24 cellular contexts compared by ENCODE assay signal in the genomic region with DNA sequence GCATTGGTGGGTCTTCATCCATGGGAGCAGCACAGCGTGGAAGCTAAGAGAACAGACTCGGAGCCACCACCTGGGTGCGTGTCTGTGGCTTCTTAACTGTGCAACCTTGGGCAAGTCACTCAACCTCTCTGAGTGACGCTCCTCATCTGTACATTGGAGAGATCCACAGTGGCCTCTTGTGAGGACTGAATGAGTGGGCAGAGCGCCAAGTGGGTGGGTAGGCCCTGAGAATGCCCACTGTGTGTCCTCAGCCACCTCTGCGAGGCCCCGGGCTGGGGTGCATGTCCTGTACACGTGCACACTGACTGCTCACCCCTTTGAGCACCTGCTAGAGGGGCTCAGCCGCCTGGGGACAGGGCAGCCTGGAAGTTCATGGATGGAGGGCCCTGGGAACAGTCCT.
"Had no signal": no experiment of that assay in that cellular context is flagged by ENCODE, and none has a peak within 500 bp of the region (broad histone marks: within the 10 kb centered on the region; RNA-seq: fewer than 3 reads in every experiment).

No MANE protein-coding gene starts in this region.

- H3K4me1 ChIP-seq: adrenal gland, Peyer's patch, SJCRH30 had no signal

- H3K36me3 Mint-ChIP-seq: activated naive CD8-positive, alpha-beta T cell treated with anti-CD3 and anti-CD28 coated beads, Interleukin-2, amount 10 ng/mL, durations not matched to agents 7 days and 5 days had no signal

- H3K4me3 ChIP-seq: adrenal gland, Peyer's patch, SJCRH30 had no signal

- H3K9me3 Mint-ChIP-seq: activated naive CD8-positive, alpha-beta T cell treated with anti-CD3 and anti-CD28 coated beads, Interleukin-2, amount 10 ng/mL, durations not matched to agents 7 days and 5 days had no signal

- H3K9me2 ChIP-seq: SK-N-SH had no signal

- H3K9me3 ChIP-seq: adrenal gland, Peyer's patch, SK-N-SH had no signal

- H3K4me3 Mint-ChIP-seq: activated CD4-positive, alpha-beta T cell treated with anti-CD3 and anti-CD28 coated beads for 36 hours; activated CD8-positive, alpha-beta T cell treated with anti-CD3 and anti-CD28 coated beads for 36 hours; activated naive CD8-positive, alpha-beta T cell treated with anti-CD3 and anti-CD28 coated beads, Interleukin-2, amount 10 ng/mL, durations not matched to agents 7 days and 5 days had no signal

- DNase-seq: activated CD4-positive, alpha-beta T cell treated with anti-CD3 and anti-CD28 coated beads for 36 hours; activated CD4-positive, CD25-positive, alpha-beta regulatory T cell; activated CD8-positive, alpha-beta memory T cell treated with anti-CD3 and anti-CD28 coated beads, Interleukin-2, amount 50 U/mL, for 4 hours; activated CD8-positive, alpha-beta T cell treated with anti-CD3 and anti-CD28 coated beads for 36 hours; activated naive CD4-positive, alpha-beta T cell treated with anti-CD3 and anti-CD28 coated beads, Interleukin-2, amount 50 U/mL, for 16 hours; activated naive CD8-positive, alpha-beta T cell treated with anti-CD3 and anti-CD28 coated beads, Interleukin-2, amount 10 ng/mL, durations not matched to agents 7 days and 5 days; adrenal gland; anterior cingulate cortex; IMR-90; Kasumi-1; KBM-7; NCI-H1048; NCI-H187 treated with DMSO at 0.1 percent for 48 hours; NCI-H2081 treated with DMSO at 0.1 percent for 48 hours; NCI-H446; NCI-H524; NCI-H82; Right ventricle myocardium superior; SK-N-SH; T-helper 1 cell had no signal

- ATAC-seq: activated CD4-positive, alpha-beta T cell treated with anti-CD3 and anti-CD28 coated beads for 36 hours; activated CD8-positive, alpha-beta T cell treated with anti-CD3 and anti-CD28 coated beads for 36 hours had no signal

- H3K27me3 Mint-ChIP-seq: activated CD4-positive, alpha-beta T cell treated with anti-CD3 and anti-CD28 coated beads for 36 hours had no signal

- H3K27ac ChIP-seq: adrenal gland, Peyer's patch, RWPE1, SJCRH30, VCaP had no signal

- H3K4me1 Mint-ChIP-seq: activated CD4-positive, alpha-beta T cell treated with anti-CD3 and anti-CD28 coated beads for 36 hours; activated naive CD8-positive, alpha-beta T cell treated with anti-CD3 and anti-CD28 coated beads, Interleukin-2, amount 10 ng/mL, durations not matched to agents 7 days and 5 days had no signal

- H3K36me3 ChIP-seq: adrenal gland, Peyer's patch, SJCRH30 had no signal

- H3K4me2 ChIP-seq: SK-N-SH had no signal

- H3K27me3 ChIP-seq: adrenal gland, Peyer's patch, SJCRH30 had no signal

- H3K27ac Mint-ChIP-seq: activated CD4-positive, alpha-beta T cell treated with anti-CD3 and anti-CD28 coated beads for 36 hours; activated CD8-positive, alpha-beta T cell treated with anti-CD3 and anti-CD28 coated beads for 36 hours; activated naive CD8-positive, alpha-beta T cell treated with anti-CD3 and anti-CD28 coated beads, Interleukin-2, amount 10 ng/mL, durations not matched to agents 7 days and 5 days had no signal
